Comparison of ENCODE assay signal across 12 cellular contexts in the genomic region with DNA sequence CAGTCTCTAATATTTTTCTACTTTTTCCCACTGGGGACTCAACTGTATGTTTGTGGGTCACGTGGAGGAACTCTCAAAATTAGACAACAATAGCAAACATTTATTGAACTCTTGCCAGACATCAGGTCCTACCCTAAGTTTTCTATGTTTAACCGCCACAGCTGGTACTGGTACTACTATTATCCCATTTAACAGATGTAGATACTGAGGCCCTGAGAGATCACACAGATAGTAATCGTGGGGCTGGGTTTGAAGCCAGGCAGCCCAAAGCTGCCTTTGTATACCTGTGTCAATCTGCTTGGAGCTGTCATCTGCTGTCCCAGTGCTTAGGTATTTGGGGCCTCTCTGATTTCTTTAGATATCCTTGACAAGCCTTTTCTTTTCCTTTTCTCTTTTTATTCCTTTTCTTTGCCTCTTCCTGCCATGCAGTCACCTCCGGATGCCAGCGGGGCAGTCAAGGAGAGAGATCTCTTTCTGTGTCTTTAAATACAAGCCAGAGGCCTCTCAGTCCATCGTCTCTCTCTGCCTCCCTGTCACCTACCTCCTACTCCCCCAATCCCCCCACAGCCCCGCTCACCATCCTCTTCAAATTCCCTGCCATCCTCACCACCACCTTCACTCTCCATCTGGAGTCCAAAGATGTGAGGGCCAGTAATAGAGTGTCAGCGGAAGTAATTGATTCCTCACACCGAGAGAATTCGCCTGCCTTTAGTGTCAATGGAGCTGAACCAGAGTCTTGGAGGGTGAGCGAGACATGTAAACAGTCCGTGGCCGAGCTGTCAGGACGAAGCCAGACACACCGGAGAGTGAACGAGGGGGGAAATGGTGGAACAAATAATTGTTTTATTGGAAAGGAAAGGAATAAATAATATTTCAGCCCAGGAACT. TPM values are rescaled to one million over a fixed set of nuclear protein-coding genes. Genes with fewer than 3 reads are reported as not detected.
A peak's percentile ranks its signal among the peaks of the same experiment; 100 is the strongest.
DNase-seq lines count a peak whose midpoint lies in the region; ATAC-seq and TF ChIP-seq lines count a peak whose summit lies in the region.
"Had no signal": no experiment of that assay in that cellular context is flagged by ENCODE, and none has a peak within 500 bp of the region (broad histone marks: within the 10 kb centered on the region; RNA-seq: fewer than 3 reads in every experiment).

No MANE protein-coding gene starts in this region.

- H3K4me3 Mint-ChIP-seq in T-helper 2 cell treated with Interferon-gamma antibody and Interleukin-4, amounts not matched to agents 5 μg/mL and 100 μg/mL, for 36 hours, result peak overlapping the region; percentile 17
- no peak overlapping the region for H3K4me3 Mint-ChIP-seq in activated T-helper 1 cell treated with anti-CD3 and anti-CD28 coated beads, Interleukin-12 subunit alpha, Interleukin-12 subunit beta, Interleukin-2, Interleukin-4 antibody, amounts not matched to agents 30 ng/mL and 10 ng/mL and 1 ng/mL, durations not matched to agents 14 hours and 24 hours and 36 hours
- H3K4me3 Mint-ChIP-seq in stimulated activated effector memory CD8-positive, alpha-beta T cell treated with anti-CD3 and anti-CD28 coated beads, Interleukin-12 subunit alpha, Interleukin-12 subunit beta, amount 100 ng/mL, for 72 hours, result no peak overlapping the region
- H3K4me3 Mint-ChIP-seq: central memory CD8-positive, alpha-beta T cell had no signal

- H3K9me3 Mint-ChIP-seq in T-helper 2 cell treated with Interferon-gamma antibody and Interleukin-4, amounts not matched to agents 5 μg/mL and 100 μg/mL, for 36 hours, result no peaks in the 10 kb centered on the region
- H3K9me3 Mint-ChIP-seq in activated T-helper 1 cell treated with anti-CD3 and anti-CD28 coated beads, Interleukin-12 subunit alpha, Interleukin-12 subunit beta, Interleukin-2, Interleukin-4 antibody, amounts not matched to agents 30 ng/mL and 10 ng/mL and 1 ng/mL, durations not matched to agents 14 hours and 24 hours and 36 hours, result no peaks in the 10 kb centered on the region
- H3K9me3 Mint-ChIP-seq in stimulated activated effector memory CD8-positive, alpha-beta T cell treated with anti-CD3 and anti-CD28 coated beads, Interleukin-12 subunit alpha, Interleukin-12 subunit beta, amount 100 ng/mL, for 72 hours, result no peaks in the 10 kb centered on the region
- H3K9me3 Mint-ChIP-seq: central memory CD8-positive, alpha-beta T cell had no signal

- H3K27me3 ChIP-seq in left lung, result no peaks in the 10 kb centered on the region

- intact Hi-C loops in activated T-helper 1 cell treated with anti-CD3 and anti-CD28 coated beads, Interleukin-12 subunit alpha, Interleukin-12 subunit beta, Interleukin-2, Interleukin-4 antibody, amounts not matched to agents 30 ng/mL and 10 ng/mL and 1 ng/mL, durations not matched to agents 14 hours and 24 hours and 36 hours (cut with micrococcal nuclease), result loop anchor here (2.0 to 10.0 kb wide), 2 partner anchors 23 to 1691 kb away; a partner anchor contains a TSS
- intact Hi-C loops in left lung (cut with DNase I) (no loop called here), posterior cingulate gyrus (cut with DNase I) (no loop called here)

- H3K27ac Mint-ChIP-seq in T-helper 2 cell treated with Interferon-gamma antibody and Interleukin-4, amounts not matched to agents 5 μg/mL and 100 μg/mL, for 36 hours, result peak overlapping the region; percentile 85
- peak overlapping the region; percentile 95 for H3K27ac Mint-ChIP-seq in activated T-helper 1 cell treated with anti-CD3 and anti-CD28 coated beads, Interleukin-12 subunit alpha, Interleukin-12 subunit beta, Interleukin-2, Interleukin-4 antibody, amounts not matched to agents 30 ng/mL and 10 ng/mL and 1 ng/mL, durations not matched to agents 14 hours and 24 hours and 36 hours
- peak overlapping the region; percentile 82 for H3K27ac Mint-ChIP-seq in stimulated activated effector memory CD8-positive, alpha-beta T cell treated with anti-CD3 and anti-CD28 coated beads, Interleukin-12 subunit alpha, Interleukin-12 subunit beta, amount 100 ng/mL, for 72 hours

- H3K4me3 ChIP-seq in left lung, result no peak overlapping the region

- no peaks in the 10 kb centered on the region for H3K9me3 ChIP-seq in left lung

- H3K4me1 ChIP-seq in left lung, result peaks cover 47 to 76% of the 10 kb centered on the region in 2 donors

- peak overlapping the region; percentile 77 to 79 for H3K27ac ChIP-seq in left lung

- ATAC-seq in left lung (no peak), HG03460 (IDR thresholded peaks at IDR 0.05; ENCODE audit: unreplicated experiment) (no peak)
- ATAC-seq in stimulated activated effector memory CD8-positive, alpha-beta T cell treated with anti-CD3 and anti-CD28 coated beads, Interleukin-12 subunit alpha, Interleukin-12 subunit beta, amount 100 ng/mL, for 72 hours, result no peak
- ATAC-seq: HCT116 had no signal

- in situ Hi-C loops in GM13977 (cut with MboI; ENCODE audit: low pct_unique_long_range_greater_than_20kb, low sequenced_read_pairs, unreplicated experiment), result no loop called here

- no peak for DNase-seq in T-helper 2 cell treated with Interferon-gamma antibody and Interleukin-4, amounts not matched to agents 5 μg/mL and 100 μg/mL, for 36 hours (ENCODE audit: low spot score)
- DNase-seq in T-helper 2 cell (no peak), left lung (no peak), posterior cingulate gyrus (no peak), GM13977 (ENCODE audit: low spot score) (no peak)
- no peak for DNase-seq in activated T-helper 1 cell treated with anti-CD3 and anti-CD28 coated beads, Interleukin-12 subunit alpha, Interleukin-12 subunit beta, Interleukin-2, Interleukin-4 antibody, amounts not matched to agents 30 ng/mL and 10 ng/mL and 1 ng/mL, durations not matched to agents 14 hours and 24 hours and 36 hours (ENCODE audit: low spot score)
- DNase-seq in stimulated activated effector memory CD8-positive, alpha-beta T cell treated with anti-CD3 and anti-CD28 coated beads, Interleukin-12 subunit alpha, Interleukin-12 subunit beta, amount 100 ng/mL, for 72 hours (ENCODE audit: low spot score in 2 of 2), result no peak
- DNase-seq: activated CD8-positive, alpha-beta memory T cell treated with anti-CD3 and anti-CD28 coated beads, Interleukin-2, amount 50 U/mL, for 4 hours; NCI-H526 had no signal

- TF ChIP-seq CTCF in left lung (IDR thresholded peaks at IDR 0.05) (no peak), GM13977 (IDR thresholded peaks at IDR 0.05; ENCODE audit: extremely low read depth, insufficient read depth, missing control alignments) (no peak)

- H3K36me3 Mint-ChIP-seq in T-helper 2 cell treated with Interferon-gamma antibody and Interleukin-4, amounts not matched to agents 5 μg/mL and 100 μg/mL, for 36 hours (ENCODE audit: low read depth), result peaks cover 3% of the 10 kb centered on the region
- peaks cover 12% of the 10 kb centered on the region for H3K36me3 Mint-ChIP-seq in activated T-helper 1 cell treated with anti-CD3 and anti-CD28 coated beads, Interleukin-12 subunit alpha, Interleukin-12 subunit beta, Interleukin-2, Interleukin-4 antibody, amounts not matched to agents 30 ng/mL and 10 ng/mL and 1 ng/mL, durations not matched to agents 14 hours and 24 hours and 36 hours (ENCODE audit: low read depth)
- no peaks in the 10 kb centered on the region for H3K36me3 Mint-ChIP-seq in stimulated activated effector memory CD8-positive, alpha-beta T cell treated with anti-CD3 and anti-CD28 coated beads, Interleukin-12 subunit alpha, Interleukin-12 subunit beta, amount 100 ng/mL, for 72 hours

- H3K27me3 Mint-ChIP-seq in T-helper 2 cell treated with Interferon-gamma antibody and Interleukin-4, amounts not matched to agents 5 μg/mL and 100 μg/mL, for 36 hours (ENCODE audit: low read depth), result no peaks in the 10 kb centered on the region
- H3K27me3 Mint-ChIP-seq in activated T-helper 1 cell treated with anti-CD3 and anti-CD28 coated beads, Interleukin-12 subunit alpha, Interleukin-12 subunit beta, Interleukin-2, Interleukin-4 antibody, amounts not matched to agents 30 ng/mL and 10 ng/mL and 1 ng/mL, durations not matched to agents 14 hours and 24 hours and 36 hours (ENCODE audit: insufficient read depth), result no peaks in the 10 kb centered on the region

- H3K4me1 Mint-ChIP-seq in T-helper 2 cell treated with Interferon-gamma antibody and Interleukin-4, amounts not matched to agents 5 μg/mL and 100 μg/mL, for 36 hours (ENCODE audit: low read depth), result peaks cover 30% of the 10 kb centered on the region
- peaks cover 49% of the 10 kb centered on the region for H3K4me1 Mint-ChIP-seq in activated T-helper 1 cell treated with anti-CD3 and anti-CD28 coated beads, Interleukin-12 subunit alpha, Interleukin-12 subunit beta, Interleukin-2, Interleukin-4 antibody, amounts not matched to agents 30 ng/mL and 10 ng/mL and 1 ng/mL, durations not matched to agents 14 hours and 24 hours and 36 hours (ENCODE audit: low read depth)
- H3K4me1 Mint-ChIP-seq in stimulated activated effector memory CD8-positive, alpha-beta T cell treated with anti-CD3 and anti-CD28 coated beads, Interleukin-12 subunit alpha, Interleukin-12 subunit beta, amount 100 ng/mL, for 72 hours, result peaks cover 12% of the 10 kb centered on the region

- H3K36me3 ChIP-seq in left lung, result no peaks in the 10 kb centered on the region

RNA-seq across cellular contexts. Expression of a gene that starts 23.5 kb away (rescaled TPM):
- total RNA-seq in activated T-helper 1 cell treated with anti-CD3 and anti-CD28 coated beads, Interleukin-12 subunit alpha, Interleukin-12 subunit beta, Interleukin-2, Interleukin-4 antibody, amounts not matched to agents 30 ng/mL and 10 ng/mL and 1 ng/mL, durations not matched to agents 14 hours and 24 hours and 36 hours, result 56.9 and 64.0 TPM in 2 replicates
- total RNA-seq in left lung, result 100 to 1,000 TPM in 1 of 2 donors, 10 to 100 TPM in 1; 75.7 to 122 TPM
